20 cellular contexts compared by ENCODE assay signal in the genomic region with DNA sequence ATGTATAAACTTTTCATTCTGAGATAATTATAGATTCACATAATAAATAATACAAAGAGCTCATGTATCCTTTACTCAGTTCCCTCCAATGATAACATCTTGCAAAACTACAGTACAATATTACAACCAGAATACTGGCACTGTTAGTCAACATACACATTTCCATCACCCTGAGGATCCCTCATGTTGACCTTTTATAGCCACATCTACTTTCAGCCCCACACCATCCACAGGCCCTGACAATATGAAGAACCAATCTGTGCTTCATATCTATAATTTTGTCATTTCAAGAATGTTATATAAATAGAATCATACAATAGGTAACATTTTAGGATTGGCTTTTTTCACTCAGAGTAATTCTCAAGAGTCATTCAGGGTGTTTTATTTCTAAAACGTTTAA.
"Had no signal": no experiment of that assay in that cellular context is flagged by ENCODE, and none has a peak within 500 bp of the region (broad histone marks: within the 10 kb centered on the region; RNA-seq: fewer than 3 reads in every experiment).

No MANE protein-coding gene starts in this region.

- DNase-seq: colonic mucosa; dermis blood vessel endothelial cell; effector CD4-positive, alpha-beta T cell; endodermal cell; erythroblast; gastrocnemius medialis; heart right ventricle; hypothalamus; mammary epithelial cell; natural killer cell; sigmoid colon; stimulated activated CD4-positive, alpha-beta T cell treated with anti-CD3 and anti-CD28 coated beads, Interleukin-2, amount 100 ng/mL, for 24 hours; stimulated activated CD4-positive, alpha-beta T cell treated with anti-CD3 and anti-CD28 coated beads, Interleukin-4, amount 100 ng/mL, for 4 hours; stimulated activated naive B cell treated with anti-CD40 and anti-IgM and Interleukin-4, amounts not matched to agents 10 μg/mL and 1 μg/mL and 100 μg/mL, for 72 hours; trophoblast cell had no signal

- H3K27ac Mint-ChIP-seq: endodermal cell; stimulated activated naive B cell treated with anti-CD40 and anti-IgM and Interleukin-4, amounts not matched to agents 10 μg/mL and 1 μg/mL and 100 μg/mL, for 72 hours had no signal

- H3K9me3 ChIP-seq: colonic mucosa, gastrocnemius medialis, ovary, right atrium auricular region, sigmoid colon had no signal

- H3K27ac ChIP-seq: gastrocnemius medialis, heart right ventricle, ovary, right atrium auricular region, sigmoid colon, skin epidermis had no signal

- H3K36me3 Mint-ChIP-seq: natural killer cell had no signal

- H3K9me3 Mint-ChIP-seq: natural killer cell; stimulated activated naive B cell treated with anti-CD40 and anti-IgM and Interleukin-4, amounts not matched to agents 10 μg/mL and 1 μg/mL and 100 μg/mL, for 72 hours had no signal

- H3K36me3 ChIP-seq: colonic mucosa, gastrocnemius medialis, ovary, right atrium auricular region, sigmoid colon had no signal

- H3K27me3 Mint-ChIP-seq: stimulated activated naive B cell treated with anti-CD40 and anti-IgM and Interleukin-4, amounts not matched to agents 10 μg/mL and 1 μg/mL and 100 μg/mL, for 72 hours had no signal

- ATAC-seq: gastrocnemius medialis, heart right ventricle, left lobe of liver, natural killer cell had no signal

- H3K4me3 Mint-ChIP-seq: endodermal cell; natural killer cell; neural crest cell; stimulated activated naive B cell treated with anti-CD40 and anti-IgM and Interleukin-4, amounts not matched to agents 10 μg/mL and 1 μg/mL and 100 μg/mL, for 72 hours had no signal

- H3K27me3 ChIP-seq: colonic mucosa, gastrocnemius medialis, heart right ventricle, ovary, right atrium auricular region, sigmoid colon had no signal

- H3K4me3 ChIP-seq: colonic mucosa, gastrocnemius medialis, heart right ventricle, ovary, right atrium auricular region, sigmoid colon, skin epidermis had no signal
